Comparison of ENCODE assay signal across 8 cellular contexts in the genomic region with DNA sequence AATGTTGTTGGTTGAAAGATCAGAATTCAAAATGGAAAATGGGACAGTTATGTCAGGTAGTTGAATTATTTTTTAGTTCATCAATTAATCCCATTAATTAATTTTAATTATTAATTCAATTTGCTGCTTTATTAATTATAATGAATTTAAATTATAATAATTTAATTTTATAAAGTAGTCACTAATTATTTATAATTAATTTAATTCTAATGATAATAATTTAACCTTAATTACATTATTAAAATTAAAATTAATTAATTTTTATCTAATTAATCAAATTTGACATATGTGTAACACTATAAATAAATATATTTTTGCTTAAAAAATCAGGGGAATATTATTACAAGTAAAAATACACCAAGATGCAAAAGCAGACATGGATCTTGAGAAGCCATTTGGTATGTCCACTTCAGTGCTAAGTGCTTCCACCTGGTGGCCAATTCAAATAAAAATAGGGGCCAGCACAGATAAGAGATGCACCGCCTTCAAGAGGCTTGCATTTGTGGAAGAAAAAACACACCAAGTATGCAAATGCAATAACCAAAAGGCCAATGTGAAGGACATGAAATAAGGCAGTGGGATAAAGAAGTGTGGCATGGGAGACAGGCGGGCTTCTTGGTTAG.
DNase-seq lines count a peak whose midpoint lies in the region; ATAC-seq and TF ChIP-seq lines count a peak whose summit lies in the region.

No MANE protein-coding gene starts in this region.

- POLR2A ChIA-PET in RWPE1 (lab: Yijun Ruan, JAX; ENCODE audit: low non-redundant PET), result no interaction called here

- no peaks in the 10 kb centered on the region for H3K9me3 Mint-ChIP-seq in dendritic cell treated with granulocyte-macrophage colony-stimulating factor and Interleukin-4, amounts not matched to agents 40 ng/mL and 50 ng/mL, for 4 days
- no peaks in the 10 kb centered on the region for H3K9me3 Mint-ChIP-seq in natural killer cell treated with Interleukin-12 subunit alpha and Interleukin-12 subunit beta and Interleukin-15 and Interleukin-18, amount 100 ng/mL, for 72 hours

- peaks cover 65% of the 10 kb centered on the region for H3K36me3 Mint-ChIP-seq in dendritic cell treated with granulocyte-macrophage colony-stimulating factor and Interleukin-4, amounts not matched to agents 40 ng/mL and 50 ng/mL, for 4 days (ENCODE audit: low read depth)
- peaks cover 9% of the 10 kb centered on the region for H3K36me3 Mint-ChIP-seq in natural killer cell treated with Interleukin-12 subunit alpha and Interleukin-12 subunit beta and Interleukin-15 and Interleukin-18, amount 100 ng/mL, for 72 hours

- DNase-seq in NCI-H2227 (lab: John Stamatoyannopoulos, UW; ENCODE audit: unreplicated experiment), result peak; percentile 66
- DNase-seq in NCI-H2227 treated with DMSO at 0.1 percent for 48 hours (lab: John Stamatoyannopoulos, UW), result no peak
- peak; percentile 56 for DNase-seq in HuH-7.5 (ENCODE audit: low spot score)
- peak; percentile 51 for DNase-seq in RWPE1 (ENCODE audit: low spot score)
- DNase-seq in natural killer cell treated with Interleukin-12 subunit alpha and Interleukin-12 subunit beta and Interleukin-15 and Interleukin-18, amount 100 ng/mL, for 72 hours (ENCODE audit: low spot score), result no peak

- no peaks in the 10 kb centered on the region for H3K27me3 Mint-ChIP-seq in dendritic cell treated with granulocyte-macrophage colony-stimulating factor and Interleukin-4, amounts not matched to agents 40 ng/mL and 50 ng/mL, for 4 days
- no peaks in the 10 kb centered on the region for H3K27me3 Mint-ChIP-seq in natural killer cell treated with Interleukin-12 subunit alpha and Interleukin-12 subunit beta and Interleukin-15 and Interleukin-18, amount 100 ng/mL, for 72 hours

- intact Hi-C loops in dendritic cell treated with granulocyte-macrophage colony-stimulating factor and Interleukin-4, amounts not matched to agents 40 ng/mL and 50 ng/mL, for 4 days (cut with micrococcal nuclease), result loop anchor here (5.0 kb wide), 1 partner anchor 137 kb away; no protein-coding TSS in a partner anchor

- peak overlapping the region; percentile 93 for H3K27ac Mint-ChIP-seq in dendritic cell treated with granulocyte-macrophage colony-stimulating factor and Interleukin-4, amounts not matched to agents 40 ng/mL and 50 ng/mL, for 4 days
- peak overlapping the region; percentile 43 to 95 for H3K27ac Mint-ChIP-seq in natural killer cell treated with Interleukin-12 subunit alpha and Interleukin-12 subunit beta and Interleukin-15 and Interleukin-18, amount 100 ng/mL, for 72 hours

- CTCF ChIA-PET in RWPE1 (lab: Yijun Ruan, JAX), result no interaction called here

- H3K4me3 Mint-ChIP-seq in dendritic cell treated with granulocyte-macrophage colony-stimulating factor and Interleukin-4, amounts not matched to agents 40 ng/mL and 50 ng/mL, for 4 days, result no peak overlapping the region
- H3K4me3 Mint-ChIP-seq in natural killer cell treated with Interleukin-12 subunit alpha and Interleukin-12 subunit beta and Interleukin-15 and Interleukin-18, amount 100 ng/mL, for 72 hours, result peak overlapping the region; percentile 73

- no peak for ATAC-seq in natural killer cell treated with Interleukin-12 subunit alpha and Interleukin-12 subunit beta and Interleukin-15 and Interleukin-18, amount 100 ng/mL, for 72 hours
- ATAC-seq in GM21360 (IDR thresholded peaks at IDR 0.05; ENCODE audit: unreplicated experiment) (no peak), HG02884 (IDR thresholded peaks at IDR 0.05; ENCODE audit: unreplicated experiment) (no peak)

- H3K27ac ChIP-seq in RWPE1, result no peak overlapping the region

- TF ChIP-seq CTCF in RWPE1 (conservative IDR thresholded peaks at IDR 0.05; ENCODE audit: low read depth), result peak; percentile 68

- peaks cover 83% of the 10 kb centered on the region for H3K4me1 Mint-ChIP-seq in dendritic cell treated with granulocyte-macrophage colony-stimulating factor and Interleukin-4, amounts not matched to agents 40 ng/mL and 50 ng/mL, for 4 days (ENCODE audit: low read depth)
- peaks cover 75 to 80% of the 10 kb centered on the region in 2 donors for H3K4me1 Mint-ChIP-seq in natural killer cell treated with Interleukin-12 subunit alpha and Interleukin-12 subunit beta and Interleukin-15 and Interleukin-18, amount 100 ng/mL, for 72 hours (ENCODE audit: low read depth in 2 of 2)

Comparison
In these comparisons a context has a peak if more than half of its experiments do, and no peak if none do; other contexts are left out.
1. DNase-seq: peak in NCI-H2227 (single experiment), HuH-7.5 (single experiment) and RWPE1 (single experiment); none in NCI-H2227 treated with DMSO at 0.1 percent for 48 hours (single experiment) and natural killer cell treated with Interleukin-12 subunit alpha and Interleukin-12 subunit beta and Interleukin-15 and Interleukin-18, amount 100 ng/mL, for 72 hours (single experiment).